20 cellular contexts compared by ENCODE assay signal in genomic region chr19:1002600-1002999, GRCh38. TPM values are rescaled to one million over a fixed set of nuclear protein-coding genes. Genes with fewer than 3 reads are reported as not detected.
DNase-seq lines count a peak whose midpoint lies in the region; FAIRE-seq and TF ChIP-seq lines count a peak whose summit lies in the region.
"Had no signal": no experiment of that assay in that cellular context is flagged by ENCODE, and none has a peak within 500 bp of the region (broad histone marks: within the 10 kb centered on the region; RNA-seq: fewer than 3 reads in every experiment).

No MANE protein-coding gene starts in this region.

- WGBS in H1 (ENCODE audit: extremely low coverage in 1 of 2, insufficient coverage in 1 of 2, insufficient read length in 1 of 2, insufficient replicate concordance in 2 of 2, low coverage in 1 of 2, low lambda C conversion rate in 2 of 2, missing lambda C conversion rate in 1 of 2), 2 experiments: 91% methylated on average over 4 of the region's 4 CpGs; no CpG with 5 or more reads in 1 of the 2 experiments
- no CpG with 5 or more reads among the region's 4 CpGs for WGBS in neuronal stem cell (ENCODE audit: extremely low coverage in 2 of 2, insufficient read length in 2 of 2, insufficient replicate concordance in 1 of 2), 2 donors

- H2AFZ ChIP-seq in H1 (ENCODE audit: low read length): no peak overlapping the region
- H2AFZ ChIP-seq in neuronal stem cell (ENCODE audit: low read length): no peak overlapping the region
- H2AFZ ChIP-seq: GM23338 had no signal

- H2BK120ac ChIP-seq in H1 (replicated peaks; ENCODE audit: low read depth, low read length) (no peak overlapping the region), neuronal stem cell (ENCODE audit: low read depth, low read length) (no peak overlapping the region)

- H3K4me3 ChIP-seq in HEK293 (ENCODE audit: low read depth, low read length) (no peak overlapping the region), H1 (ENCODE audit: extremely low read depth in 1 of 4, insufficient read depth in 2 of 4, low read depth in 3 of 4, low read length in 4 of 4) (no peak overlapping the region), neuronal stem cell (ENCODE audit: low read length in 2 of 2) (no peak overlapping the region)
- H3K4me3 ChIP-seq: GM23338 had no signal

- H3K4me1 ChIP-seq in HEK293 (ENCODE audit: control insufficient read depth, insufficient read depth, low read length) (no peaks in the 10 kb centered on the region; the same call in 1 of the 2 replicates), H1 (replicated peaks in 1 of 4; ENCODE audit: control insufficient read depth in 3 of 4, insufficient read depth in 4 of 4, low read length in 3 of 4) (peaks cover 0 to 4% (median 1%) of the 10 kb centered on the region in 4 experiments; a peak in 3 of 7 replicates), neuronal stem cell (ENCODE audit: control insufficient read depth in 2 of 2, insufficient read depth in 1 of 2, low read depth in 1 of 2, low read length in 2 of 2) (peaks cover 5 to 8% of the 10 kb centered on the region in 2 donors)
- H3K4me1 ChIP-seq: BE2C had no signal

- H2AK5ac ChIP-seq in H1 (ENCODE audit: low read depth, low read length) (0 out of 2 replicates have a peak overlapping the region, but pooled peaks have one; percentile 65), neuronal stem cell (ENCODE audit: low read depth, low read length) (peak overlapping the region; percentile 70)

- H4K8ac ChIP-seq in H1 (ENCODE audit: extremely low read depth, insufficient read depth, low read length) (no peak overlapping the region), neuronal stem cell (ENCODE audit: low read depth, low read length) (no peak overlapping the region)

- peaks cover 4% of the 10 kb centered on the region for H3K4me1 Mint-ChIP-seq in activated T-cell treated with anti-CD3 and anti-CD28 coated beads, Interleukin-2, amount 50 U/mL, for 24 hours (ENCODE audit: low read depth)

- H3K4me3 Mint-ChIP-seq in activated T-cell treated with anti-CD3 and anti-CD28 coated beads, Interleukin-2, amount 50 U/mL, for 24 hours: no peak overlapping the region
- H3K4me3 Mint-ChIP-seq: CD4-positive, alpha-beta memory T cell; GM23338 had no signal

- no peak overlapping the region for H3K18ac ChIP-seq in H1 (ENCODE audit: extremely low read depth, low read length)
- H3K18ac ChIP-seq in neuronal stem cell (ENCODE audit: low read length): no peak overlapping the region

- H3K27ac Mint-ChIP-seq in activated T-cell treated with anti-CD3 and anti-CD28 coated beads, Interleukin-2, amount 50 U/mL, for 24 hours: peak overlapping the region; percentile 58
- H3K27ac Mint-ChIP-seq: GM23338, H9 had no signal

- DNase-seq in activated T-cell treated with anti-CD3 and anti-CD28 coated beads, Interleukin-2, amount 50 U/mL, for 24 hours: no peak
- DNase-seq in activated T-cell treated with anti-CD3 and anti-CD28 coated beads, Interleukin-2, amount 50 U/mL, for 1 hour: no peak
- no peak for DNase-seq in H1 (ENCODE audit: low read depth in 1 of 2, low spot score in 2 of 2)
- DNase-seq in neuronal stem cell (ENCODE audit: low spot score): no peak
- DNase-seq in frontal cortex (ENCODE audit: low spot score in 2 of 2): no peak
- DNase-seq in pons (ENCODE audit: low spot score): no peak
- DNase-seq in NOMO-1 treated with DMSO at 0.1 percent for 48 hours (lab: John Stamatoyannopoulos, UW; ENCODE audit: unreplicated experiment): no peak
- DNase-seq: ACHN; BE2C; CD4-positive, alpha-beta memory T cell; DMS79; H9 had no signal

- no peak overlapping the region for H3K14ac ChIP-seq in H1 (ENCODE audit: insufficient read length)
- no peak overlapping the region for H3K14ac ChIP-seq in neuronal stem cell (ENCODE audit: low read length)

- H2BK5ac ChIP-seq in H1 (ENCODE audit: low read depth, low read length) (no peak overlapping the region), neuronal stem cell (ENCODE audit: low read length) (no peak overlapping the region)

- no peak overlapping the region for H4K5ac ChIP-seq in H1 (ENCODE audit: insufficient read length, low read depth, low read length)

- TF ChIP-seq RAD21 in H1 (IDR thresholded peaks at IDR 0.05 in 1 of 2, conservative IDR thresholded peaks at IDR 0.05 in 1 of 2; ENCODE audit: low read depth in 2 of 2, low read length in 2 of 2): no peak

- no peak overlapping the region for H3K56ac ChIP-seq in H1 (replicated peaks; ENCODE audit: insufficient read length, low read depth, low read length)

- FAIRE-seq in H1 (lab: Jason Lieb, UNC): no peak
- no peak for FAIRE-seq in frontal cortex (lab: Jason Lieb, UNC)
- FAIRE-seq: GM12891, HepG2, HTR-8/SVneo had no signal

- H3K36me3 Mint-ChIP-seq in activated T-cell treated with anti-CD3 and anti-CD28 coated beads, Interleukin-2, amount 50 U/mL, for 24 hours (ENCODE audit: low read depth): peaks cover 7% of the 10 kb centered on the region
- H3K36me3 Mint-ChIP-seq: CD4-positive, alpha-beta memory T cell had no signal

- H3K27me3 ChIP-seq in H1 (replicated peaks in 1 of 4; ENCODE audit: control insufficient read depth in 3 of 4, extremely low read depth in 1 of 4, insufficient read depth in 3 of 4, low read length in 3 of 4): peaks cover 6 to 32% (median 19%) of the 10 kb centered on the region in 4 experiments
- H3K27me3 ChIP-seq in neuronal stem cell (ENCODE audit: control insufficient read depth in 3 of 3, insufficient read depth in 3 of 3, low read depth in 1 of 3, low read length in 3 of 3): peaks cover 0 to 31% (median 17%) of the 10 kb centered on the region in 3 experiments

- no peaks in the 10 kb centered on the region for H3K79me2 ChIP-seq in H1 (ENCODE audit: control insufficient read depth in 1 of 2, insufficient read depth in 2 of 2, low read length in 2 of 2)

- no peak overlapping the region for H3K23ac ChIP-seq in H1 (ENCODE audit: insufficient read length)
- H3K23ac ChIP-seq in neuronal stem cell (ENCODE audit: low read depth, low read length, poor library complexity): no peak overlapping the region

- H4K91ac ChIP-seq in H1 (replicated peaks; ENCODE audit: insufficient read length, low read length) (no peak overlapping the region), neuronal stem cell (ENCODE audit: low read depth, low read length, poor library complexity) (no peak overlapping the region)

- H3K27ac ChIP-seq in HEK293 (ENCODE audit: extremely low read depth, low read depth, low read length) (no peak overlapping the region), H1 (ENCODE audit: low read depth, low read length) (no peak overlapping the region), neuronal stem cell (replicated peaks; ENCODE audit: low read length) (no peak overlapping the region)
- H3K27ac ChIP-seq: C4-2B had no signal

- H3K27me3 Mint-ChIP-seq in activated T-cell treated with anti-CD3 and anti-CD28 coated beads, Interleukin-2, amount 50 U/mL, for 24 hours: peaks cover 32% of the 10 kb centered on the region

- TF ChIP-seq CTCF in HEK293 (tag by site-specific recombination; IDR thresholded peaks at IDR 0.05) (no peak), H1 (IDR thresholded peaks at IDR 0.05; ENCODE audit: control extremely low read depth in 1 of 3, insufficient read depth in 1 of 3, low read depth in 1 of 3, low read length in 3 of 3) (no peak)

- H2BK12ac ChIP-seq in H1 (ENCODE audit: low read depth, low read length) (no peak overlapping the region), neuronal stem cell (ENCODE audit: low read length) (no peak overlapping the region)

- H3K23me2 ChIP-seq in H1 (ENCODE audit: low read depth, low read length): peaks cover 2% of the 10 kb centered on the region; the same call in 1 of the 2 replicates

- H3K9ac ChIP-seq in H1 (replicated peaks in 1 of 4; ENCODE audit: extremely low read depth in 1 of 4, low read depth in 3 of 4, low read length in 3 of 4) (no peak overlapping the region), neuronal stem cell (ENCODE audit: low read depth, low read length, poor library complexity) (no peak overlapping the region)

- H3K36me3 ChIP-seq in HEK293 (ENCODE audit: control insufficient read depth in 2 of 2, insufficient read depth in 1 of 2, low read length in 2 of 2): no peaks in the 10 kb centered on the region
- H3K36me3 ChIP-seq in H1 (ENCODE audit: control insufficient read depth in 2 of 4, insufficient read depth in 4 of 4, low read length in 3 of 4): no peaks in the 10 kb centered on the region
- H3K36me3 ChIP-seq in neuronal stem cell (replicated peaks in 1 of 2; ENCODE audit: control insufficient read depth in 2 of 2, insufficient read depth in 2 of 2, low read length in 2 of 2): no peaks in the 10 kb centered on the region
- H3K36me3 ChIP-seq: BE2C had no signal

- H3K4me2 ChIP-seq in H1 (ENCODE audit: insufficient read depth in 1 of 2, low read depth in 2 of 2, low read length in 2 of 2) (no peak overlapping the region), neuronal stem cell (ENCODE audit: insufficient read depth, low read length, poor library complexity, severe bottlenecking) (no peak overlapping the region)
- H3K4me2 ChIP-seq: GM23338 had no signal

- H3K4ac ChIP-seq in H1 (replicated peaks; ENCODE audit: insufficient read length, low read depth, low read length) (no peak overlapping the region), neuronal stem cell (ENCODE audit: low read length) (no peak overlapping the region)

- no peak for TF ChIP-seq POLR2A in H1 (IDR thresholded peaks at IDR 0.05; ENCODE audit: control extremely low read depth in 1 of 2, low read depth in 2 of 2, low read length in 2 of 2)

- H4K20me1 ChIP-seq in H1 (replicated peaks in 1 of 2; ENCODE audit: control insufficient read depth in 1 of 2, insufficient read depth in 2 of 2, low read length in 2 of 2): peaks cover 0 to 4% of the 10 kb centered on the region in 2 experiments

- no peaks in the 10 kb centered on the region for H3K79me1 ChIP-seq in H1 (ENCODE audit: low read depth, low read length)
- H3K79me1 ChIP-seq in neuronal stem cell (ENCODE audit: low read depth, low read length): no peaks in the 10 kb centered on the region

- no peaks in the 10 kb centered on the region for H3K9me3 Mint-ChIP-seq in activated T-cell treated with anti-CD3 and anti-CD28 coated beads, Interleukin-2, amount 50 U/mL, for 24 hours
- H3K9me3 Mint-ChIP-seq: H9 had no signal

- no peak overlapping the region for H2BK20ac ChIP-seq in H1 (ENCODE audit: low read length)

- no peaks in the 10 kb centered on the region for H3K9me3 ChIP-seq in HEK293 (ENCODE audit: control insufficient read depth, insufficient read depth, low read depth, low read length)
- H3K9me3 ChIP-seq in H1 (ENCODE audit: insufficient read depth in 2 of 2, low read depth in 1 of 2, low read length in 1 of 2): no peaks in the 10 kb centered on the region
- peaks cover 0 to 4% of the 10 kb centered on the region in 2 donors for H3K9me3 ChIP-seq in neuronal stem cell (replicated peaks in 1 of 2; ENCODE audit: control insufficient read depth in 2 of 2, insufficient read depth in 1 of 2, low read depth in 1 of 2, low read length in 2 of 2)
- H3K9me3 ChIP-seq: BE2C had no signal

- H2BK15ac ChIP-seq in H1 (ENCODE audit: low read length): no peak overlapping the region
- H2BK15ac ChIP-seq in neuronal stem cell (ENCODE audit: low read length): peak overlapping the region; percentile 92

- POLR2A ChIA-PET in HEK293 (lab: Yijun Ruan, JAX): no interaction called here
- POLR2A ChIA-PET in H1 (lab: Charles Lee; ENCODE audit: partially characterized antibody): no interaction called here

- no peak for TF ChIP-seq EP300 in H1 (IDR thresholded peaks at IDR 0.05; ENCODE audit: borderline replicate concordance in 1 of 2, low read depth in 2 of 2, low read length in 2 of 2)

- CTCF ChIA-PET in HEK293 (lab: Yijun Ruan, JAX): interaction anchor here (0.6 kb wide), 1 partner anchor 795 kb away, joined by 3 read pairs; no protein-coding TSS in a partner anchor
- CTCF ChIA-PET in H1 (lab: Charles Lee; ENCODE audit: partially characterized antibody): interaction anchor here (0.9 kb wide), 1 partner anchor 215 kb away, joined by 3 read pairs; no protein-coding TSS in a partner anchor

RNA-seq across cellular contexts. Expression of gene GRIN3B, which starts 2.4 kb away (rescaled TPM):
- 0.45 and 0.63 TPM in 2 replicates for total RNA-seq in H1 (2021; fragmentation: NEBNext Ultra II Directional; extraction: Animal tissue kit (Norgen Biotek cat#: 25700))
- 1.0 and 2.0 TPM in 2 replicates for polyA plus RNA-seq in H1 (2011; rRNA removed)
- 1.4 TPM for polyA plus RNA-seq in H1 (2011; cell fraction: cytosol; rRNA removed)
- polyA plus RNA-seq in H1 (2011; cell fraction: nucleus; rRNA removed): 8.4 TPM
- 0.14 to 1.1 TPM (median 0.78 TPM) in 4 replicates for polyA plus RNA-seq in H1 (2012, experiment 1 of 2)
- polyA plus RNA-seq in H1 (2012, experiment 2 of 2): 0.13 TPM
- polyA plus RNA-seq in H1 (2013, experiment 1 of 2): 0.93 TPM
- 0.74 TPM for polyA plus RNA-seq in H1 (2013, experiment 2 of 2)
- 0.27 and 0.28 TPM in 2 replicates for polyA minus RNA-seq in H1 (2011; rRNA and poly(A)+ RNA removed)
- 0.29 TPM for polyA minus RNA-seq in H1 (2011; cell fraction: cytosol; rRNA and poly(A)+ RNA removed)
- 1.1 TPM for polyA minus RNA-seq in H1 (2011; cell fraction: nucleus; rRNA and poly(A)+ RNA removed)
- polyA plus RNA-seq in neuronal stem cell (2013, experiment 1 of 2): 4.2 TPM
- polyA plus RNA-seq in neuronal stem cell (2013, experiment 2 of 2): 3.9 TPM
- under 0.01 TPM for total RNA-seq in frontal cortex
- total RNA-seq: A172; CD4-positive, alpha-beta memory T cell had no signal
- polyA plus RNA-seq: CD4-positive, alpha-beta memory T cell had no signal

RNA-seq across cellular contexts. Expression of gene TMEM259, which starts 18.3 kb away (rescaled TPM):
- total RNA-seq in H1 (2021; fragmentation: NEBNext Ultra II Directional; extraction: Animal tissue kit (Norgen Biotek cat#: 25700)): 140 and 142 TPM in 2 replicates
- polyA plus RNA-seq in H1 (2011; rRNA removed): 243 and 343 TPM in 2 replicates
- polyA plus RNA-seq in H1 (2011; cell fraction: cytosol; rRNA removed): 180 TPM
- 1,170 TPM for polyA plus RNA-seq in H1 (2011; cell fraction: nucleus; rRNA removed)
- 46.9 to 137 TPM (median 125 TPM) in 4 replicates for polyA plus RNA-seq in H1 (2012, experiment 1 of 2)
- 87.4 TPM for polyA plus RNA-seq in H1 (2012, experiment 2 of 2)
- polyA plus RNA-seq in H1 (2013, experiment 1 of 2): 171 TPM
- 163 TPM for polyA plus RNA-seq in H1 (2013, experiment 2 of 2)
- 45.5 and 54.1 TPM in 2 replicates for polyA minus RNA-seq in H1 (2011; rRNA and poly(A)+ RNA removed)
- 55.7 TPM for polyA minus RNA-seq in H1 (2011; cell fraction: cytosol; rRNA and poly(A)+ RNA removed)
- polyA minus RNA-seq in H1 (2011; cell fraction: nucleus; rRNA and poly(A)+ RNA removed): 124 TPM
- 113 TPM for polyA plus RNA-seq in neuronal stem cell (2013, experiment 1 of 2)
- 111 TPM for polyA plus RNA-seq in neuronal stem cell (2013, experiment 2 of 2)
- total RNA-seq in frontal cortex: 29.3 TPM

RNA-seq across cellular contexts. Expression of gene WDR18, which starts 18.5 kb away (rescaled TPM):
- total RNA-seq in H1 (2021; fragmentation: NEBNext Ultra II Directional; extraction: Animal tissue kit (Norgen Biotek cat#: 25700)): 87.7 and 90.1 TPM in 2 replicates
- 177 and 264 TPM in 2 replicates for polyA plus RNA-seq in H1 (2011; rRNA removed)
- polyA plus RNA-seq in H1 (2011; cell fraction: cytosol; rRNA removed): 143 TPM
- 218 TPM for polyA plus RNA-seq in H1 (2011; cell fraction: nucleus; rRNA removed)
- 107 to 120 TPM (median 118 TPM) in 4 replicates for polyA plus RNA-seq in H1 (2012, experiment 1 of 2)
- 195 TPM for polyA plus RNA-seq in H1 (2012, experiment 2 of 2)
- 52.1 TPM for polyA plus RNA-seq in H1 (2013, experiment 1 of 2)
- 49.3 TPM for polyA plus RNA-seq in H1 (2013, experiment 2 of 2)
- 46.1 and 53.0 TPM in 2 replicates for polyA minus RNA-seq in H1 (2011; rRNA and poly(A)+ RNA removed)
- polyA minus RNA-seq in H1 (2011; cell fraction: cytosol; rRNA and poly(A)+ RNA removed): 101 TPM
- polyA minus RNA-seq in H1 (2011; cell fraction: nucleus; rRNA and poly(A)+ RNA removed): 65.5 TPM
- polyA plus RNA-seq in neuronal stem cell (2013, experiment 1 of 2): 42.0 TPM
- polyA plus RNA-seq in neuronal stem cell (2013, experiment 2 of 2): 41.4 TPM
- total RNA-seq in frontal cortex: 45.7 TPM

RNA-seq across cellular contexts. Expression of gene RNU6-2, which starts 18.7 kb away (rescaled TPM):
- total RNA-seq in H1 (2021; fragmentation: NEBNext Ultra II Directional; extraction: Animal tissue kit (Norgen Biotek cat#: 25700)): not detected in 2 replicates
- polyA plus RNA-seq in H1 (2011; rRNA removed): not detected in 2 replicates
- not detected for polyA plus RNA-seq in H1 (2011; cell fraction: cytosol; rRNA removed)
- not detected for polyA plus RNA-seq in H1 (2011; cell fraction: nucleus; rRNA removed)
- polyA plus RNA-seq in H1 (2012, experiment 1 of 2): not detected in 4 replicates
- polyA plus RNA-seq in H1 (2012, experiment 2 of 2): not detected
- polyA plus RNA-seq in H1 (2013, experiment 1 of 2): not detected
- polyA plus RNA-seq in H1 (2013, experiment 2 of 2): not detected
- under 0.01 TPM in 1 of 2 replicates, not detected in the other for polyA minus RNA-seq in H1 (2011; rRNA and poly(A)+ RNA removed)
- not detected for polyA minus RNA-seq in H1 (2011; cell fraction: cytosol; rRNA and poly(A)+ RNA removed)
- polyA minus RNA-seq in H1 (2011; cell fraction: nucleus; rRNA and poly(A)+ RNA removed): not detected
- not detected for polyA plus RNA-seq in neuronal stem cell (2013, experiment 1 of 2)
- polyA plus RNA-seq in neuronal stem cell (2013, experiment 2 of 2): not detected
- total RNA-seq in frontal cortex: not detected
- total RNA-seq: A172; CD4-positive, alpha-beta memory T cell; G401; GM23338; H9 had no signal
- polyA plus RNA-seq: CD4-positive, alpha-beta memory T cell; GM23338; HepG2 had no signal

RNA-seq across cellular contexts. Expression of gene CNN2, which starts 23.8 kb away (rescaled TPM):
- total RNA-seq in H1 (2021; fragmentation: NEBNext Ultra II Directional; extraction: Animal tissue kit (Norgen Biotek cat#: 25700)): 522 and 551 TPM in 2 replicates
- polyA plus RNA-seq in H1 (2011; rRNA removed): 189 and 349 TPM in 2 replicates
- 238 TPM for polyA plus RNA-seq in H1 (2011; cell fraction: cytosol; rRNA removed)
- 235 TPM for polyA plus RNA-seq in H1 (2011; cell fraction: nucleus; rRNA removed)
- polyA plus RNA-seq in H1 (2012, experiment 1 of 2): 294 to 464 TPM (median 423 TPM) in 4 replicates
- 443 TPM for polyA plus RNA-seq in H1 (2012, experiment 2 of 2)
- 346 TPM for polyA plus RNA-seq in H1 (2013, experiment 1 of 2)
- 345 TPM for polyA plus RNA-seq in H1 (2013, experiment 2 of 2)
- 314 and 396 TPM in 2 replicates for polyA minus RNA-seq in H1 (2011; rRNA and poly(A)+ RNA removed)
- 453 TPM for polyA minus RNA-seq in H1 (2011; cell fraction: cytosol; rRNA and poly(A)+ RNA removed)
- polyA minus RNA-seq in H1 (2011; cell fraction: nucleus; rRNA and poly(A)+ RNA removed): 127 TPM
- 235 TPM for polyA plus RNA-seq in neuronal stem cell (2013, experiment 1 of 2)
- 243 TPM for polyA plus RNA-seq in neuronal stem cell (2013, experiment 2 of 2)
- total RNA-seq in frontal cortex: 8.2 TPM
